Comparison of ENCODE assay signal across 21 cellular contexts in genomic region chr20:59120919-59121318, GRCh38. TPM values are rescaled to one million over a fixed set of nuclear protein-coding genes. Genes with fewer than 3 reads are reported as not detected.
A peak's percentile ranks its signal among the peaks of the same experiment; 100 is the strongest.
DNase-seq lines count a peak whose midpoint lies in the region; ATAC-seq, FAIRE-seq and TF ChIP-seq lines count a peak whose summit lies in the region.
"Had no signal": no experiment of that assay in that cellular context is flagged by ENCODE, and none has a peak within 500 bp of the region (broad histone marks: within the 10 kb centered on the region; RNA-seq: fewer than 3 reads in every experiment).

No MANE protein-coding gene starts in this region.

- H3K4me1 Mint-ChIP-seq in activated naive CD4-positive, alpha-beta T cell treated with anti-CD3 and anti-CD28 coated beads, Interleukin-2, amount 10 ng/mL, durations not matched to agents 7 days and 5 days = peaks cover 63% of the 10 kb centered on the region
- H3K4me1 Mint-ChIP-seq in stimulated activated effector memory CD8-positive, alpha-beta T cell treated with anti-CD3 and anti-CD28 coated beads, Interleukin-12 subunit alpha, Interleukin-12 subunit beta, amount 100 ng/mL, for 72 hours = peaks cover 66% of the 10 kb centered on the region

- no peaks in the 10 kb centered on the region for H3K36me3 ChIP-seq in OCI-LY7 (ENCODE audit: insufficient read depth, low read length)
- H3K36me3 ChIP-seq: ascending aorta, tibial artery had no signal

- H3K36me3 Mint-ChIP-seq in activated naive CD4-positive, alpha-beta T cell treated with anti-CD3 and anti-CD28 coated beads, Interleukin-2, amount 10 ng/mL, durations not matched to agents 7 days and 5 days = peaks cover 2% of the 10 kb centered on the region
- peaks cover 10 to 14% of the 10 kb centered on the region in 2 donors for H3K36me3 Mint-ChIP-seq in activated naive CD4-positive, alpha-beta T cell treated with anti-CD3 and anti-CD28 coated beads, Interleukin-2, amount 50 U/mL, for 72 hours
- H3K36me3 Mint-ChIP-seq in stimulated activated effector memory CD8-positive, alpha-beta T cell treated with anti-CD3 and anti-CD28 coated beads, Interleukin-12 subunit alpha, Interleukin-12 subunit beta, amount 100 ng/mL, for 72 hours = peaks cover 7% of the 10 kb centered on the region

- H4K20me1 ChIP-seq in OCI-LY7 (ENCODE audit: insufficient read depth, low read length) = no peaks in the 10 kb centered on the region

- H2AFZ ChIP-seq in OCI-LY7 (ENCODE audit: low read length) = peak overlapping the region; percentile 5; the same call in 1 of the 2 replicates

- peaks cover 11% of the 10 kb centered on the region for H3K27me3 Mint-ChIP-seq in activated naive CD4-positive, alpha-beta T cell treated with anti-CD3 and anti-CD28 coated beads, Interleukin-2, amount 10 ng/mL, durations not matched to agents 7 days and 5 days

- no peak overlapping the region for H3K4me3 Mint-ChIP-seq in activated naive CD4-positive, alpha-beta T cell treated with anti-CD3 and anti-CD28 coated beads, Interleukin-2, amount 10 ng/mL, durations not matched to agents 7 days and 5 days
- peak overlapping the region; percentile 69 for H3K4me3 Mint-ChIP-seq in stimulated activated effector memory CD8-positive, alpha-beta T cell treated with anti-CD3 and anti-CD28 coated beads, Interleukin-12 subunit alpha, Interleukin-12 subunit beta, amount 100 ng/mL, for 72 hours

- H3K27ac ChIP-seq in OCI-LY7 (ENCODE audit: low read depth, low read length, poor library complexity, severe bottlenecking) = peak overlapping the region; percentile 8
- H3K27ac ChIP-seq: ascending aorta, tibial artery had no signal

- intact Hi-C loops in OCI-LY7 (cut with micrococcal nuclease; ENCODE audit: unreplicated experiment) = no loop called here

- H3K9me3 Mint-ChIP-seq in activated naive CD4-positive, alpha-beta T cell treated with anti-CD3 and anti-CD28 coated beads, Interleukin-2, amount 10 ng/mL, durations not matched to agents 7 days and 5 days = peaks cover 14% of the 10 kb centered on the region
- H3K9me3 Mint-ChIP-seq in activated naive CD4-positive, alpha-beta T cell treated with anti-CD3 and anti-CD28 coated beads, Interleukin-2, amount 50 U/mL, for 72 hours = peaks cover 0 to 6% of the 10 kb centered on the region in 2 donors
- no peaks in the 10 kb centered on the region for H3K9me3 Mint-ChIP-seq in stimulated activated effector memory CD8-positive, alpha-beta T cell treated with anti-CD3 and anti-CD28 coated beads, Interleukin-12 subunit alpha, Interleukin-12 subunit beta, amount 100 ng/mL, for 72 hours

- FAIRE-seq in GM19239 (lab: Jason Lieb, UNC) = no peak

- no TSS peak for BruUV-seq in OCI-LY7 (replicated peaks; lab: Mats Ljungman, UMichigan)

- peak overlapping the region; percentile 96 for H3K27ac Mint-ChIP-seq in activated naive CD4-positive, alpha-beta T cell treated with anti-CD3 and anti-CD28 coated beads, Interleukin-2, amount 10 ng/mL, durations not matched to agents 7 days and 5 days
- H3K27ac Mint-ChIP-seq in activated naive CD4-positive, alpha-beta T cell treated with anti-CD3 and anti-CD28 coated beads, Interleukin-2, amount 50 U/mL, for 72 hours = peak overlapping the region in 1 of 2 donors; percentile 91
- peak overlapping the region; percentile 90 for H3K27ac Mint-ChIP-seq in stimulated activated effector memory CD8-positive, alpha-beta T cell treated with anti-CD3 and anti-CD28 coated beads, Interleukin-12 subunit alpha, Interleukin-12 subunit beta, amount 100 ng/mL, for 72 hours

- no peak for TF ChIP-seq CTCF in OCI-LY7 (conservative IDR thresholded peaks at IDR 0.05; ENCODE audit: low read length)

- POLR2A ChIA-PET in OCI-LY7 (lab: Charles Lee) = interaction anchor here (2.3 to 6.1 kb wide), 2 partner anchors 11 to 45 kb away, joined by 14 to 49 read pairs; partner anchors contain the start of gene ZNF831

- no peak for ATAC-seq in activated naive CD4-positive, alpha-beta T cell treated with anti-CD3 and anti-CD28 coated beads, Interleukin-2, amount 50 U/mL, for 72 hours
- ATAC-seq in stimulated activated effector memory CD8-positive, alpha-beta T cell treated with anti-CD3 and anti-CD28 coated beads, Interleukin-12 subunit alpha, Interleukin-12 subunit beta, amount 100 ng/mL, for 72 hours = no peak
- no peak for ATAC-seq in GM21526 (IDR thresholded peaks at IDR 0.05; ENCODE audit: low FRiP score, unreplicated experiment)
- ATAC-seq in GM18868 (IDR thresholded peaks at IDR 0.05; ENCODE audit: unreplicated experiment) = no peak
- ATAC-seq: left lobe of liver, Right ventricle myocardium inferior had no signal

- H3K4me2 ChIP-seq in OCI-LY7 (ENCODE audit: low read length) = peak overlapping the region; percentile 38

- H3K9me2 ChIP-seq in OCI-LY7 (ENCODE audit: insufficient read depth, low read length) = no peaks in the 10 kb centered on the region

- no peaks in the 10 kb centered on the region for H3K79me2 ChIP-seq in OCI-LY7 (ENCODE audit: insufficient read depth, low read depth, low read length)

- CTCF ChIA-PET in activated naive CD4-positive, alpha-beta T cell treated with anti-CD3 and anti-CD28 coated beads, Interleukin-2, amount 10 ng/mL, durations not matched to agents 7 days and 5 days (lab: Charles Lee) = interaction anchor here (0.8 to 1.2 kb wide), 4 partner anchors 31 to 86 kb away, joined by 3 to 4 read pairs (median 3); no protein-coding TSS in a partner anchor
- CTCF ChIA-PET in OCI-LY7 (lab: Charles Lee; ENCODE audit: unreplicated experiment) = no interaction called here

- DNase-seq in activated naive CD4-positive, alpha-beta T cell treated with anti-CD3 and anti-CD28 coated beads, Interleukin-2, amount 10 ng/mL, durations not matched to agents 7 days and 5 days = no peak
- no peak for DNase-seq in activated naive CD4-positive, alpha-beta T cell treated with anti-CD3 and anti-CD28 coated beads, Interleukin-2, amount 50 U/mL, for 72 hours (ENCODE audit: low spot score in 2 of 2)
- DNase-seq in OCI-LY7 (ENCODE audit: low spot score) (peak; percentile 48), cerebellar cortex (ENCODE audit: low spot score) (peak; percentile 18), GM19239 (ENCODE audit: insufficient read length, low spot score) (no peak)
- DNase-seq in stimulated activated effector memory CD8-positive, alpha-beta T cell treated with anti-CD3 and anti-CD28 coated beads, Interleukin-12 subunit alpha, Interleukin-12 subunit beta, amount 100 ng/mL, for 72 hours (ENCODE audit: low spot score in 2 of 2) = no peak
- DNase-seq: ACHN; activated effector memory CD4-positive, alpha-beta T cell treated with Interleukin-2 at 50 U/mL for 16 hours; cerebellar nuclear complex; Karpas-422; midbrain; NCI-H526 treated with DMSO at 0.1 percent for 48 hours; retina; tibial artery had no signal

- no peak overlapping the region for H3K4me3 ChIP-seq in OCI-LY7 (ENCODE audit: low read depth, low read length, poor library complexity, severe bottlenecking)
- H3K4me3 ChIP-seq: ascending aorta, tibial artery had no signal

- peaks cover 70% of the 10 kb centered on the region for H3K4me1 ChIP-seq in OCI-LY7 (ENCODE audit: insufficient read depth, low read length, poor library complexity, severe bottlenecking)
- H3K4me1 ChIP-seq: ascending aorta, tibial artery had no signal

- H3K9me3 ChIP-seq in OCI-LY7 (ENCODE audit: low read length) = peaks cover 9% of the 10 kb centered on the region; the same call in 1 of the 2 replicates
- H3K9me3 ChIP-seq: tibial artery had no signal

RNA-seq across cellular contexts. Expression of gene ZNF831, which starts 42.7 kb away (rescaled TPM):
- total RNA-seq in activated naive CD4-positive, alpha-beta T cell treated with anti-CD3 and anti-CD28 coated beads, Interleukin-2, amount 50 U/mL, for 72 hours = 10 to 100 TPM in 1 of 2 donors, 1 to 10 TPM in 1; 6.6 to 12.7 TPM
- 5.9 TPM in 2 replicates for total RNA-seq in OCI-LY7 (2014; rRNA removed; shearing (Covaris generic))
- total RNA-seq in OCI-LY7 (2022) = 6.3 and 7.3 TPM in 2 replicates
- total RNA-seq: Daoy, HT-29 had no signal

Comparison
In these comparisons a context has a peak if more than half of its experiments do, and no peak if none do; other contexts are left out.
1. DNase-seq: peak in OCI-LY7 (single experiment) and cerebellar cortex (single experiment); none in activated naive CD4-positive, alpha-beta T cell treated with anti-CD3 and anti-CD28 coated beads, Interleukin-2, amount 10 ng/mL, durations not matched to agents 7 days and 5 days (single experiment), activated naive CD4-positive, alpha-beta T cell treated with anti-CD3 and anti-CD28 coated beads, Interleukin-2, amount 50 U/mL, for 72 hours (0 of 2), stimulated activated effector memory CD8-positive, alpha-beta T cell treated with anti-CD3 and anti-CD28 coated beads, Interleukin-12 subunit alpha, Interleukin-12 subunit beta, amount 100 ng/mL, for 72 hours (0 of 2) and GM19239 (single experiment).